ENCODE assay signal across 15 cellular contexts in the genomic region with DNA sequence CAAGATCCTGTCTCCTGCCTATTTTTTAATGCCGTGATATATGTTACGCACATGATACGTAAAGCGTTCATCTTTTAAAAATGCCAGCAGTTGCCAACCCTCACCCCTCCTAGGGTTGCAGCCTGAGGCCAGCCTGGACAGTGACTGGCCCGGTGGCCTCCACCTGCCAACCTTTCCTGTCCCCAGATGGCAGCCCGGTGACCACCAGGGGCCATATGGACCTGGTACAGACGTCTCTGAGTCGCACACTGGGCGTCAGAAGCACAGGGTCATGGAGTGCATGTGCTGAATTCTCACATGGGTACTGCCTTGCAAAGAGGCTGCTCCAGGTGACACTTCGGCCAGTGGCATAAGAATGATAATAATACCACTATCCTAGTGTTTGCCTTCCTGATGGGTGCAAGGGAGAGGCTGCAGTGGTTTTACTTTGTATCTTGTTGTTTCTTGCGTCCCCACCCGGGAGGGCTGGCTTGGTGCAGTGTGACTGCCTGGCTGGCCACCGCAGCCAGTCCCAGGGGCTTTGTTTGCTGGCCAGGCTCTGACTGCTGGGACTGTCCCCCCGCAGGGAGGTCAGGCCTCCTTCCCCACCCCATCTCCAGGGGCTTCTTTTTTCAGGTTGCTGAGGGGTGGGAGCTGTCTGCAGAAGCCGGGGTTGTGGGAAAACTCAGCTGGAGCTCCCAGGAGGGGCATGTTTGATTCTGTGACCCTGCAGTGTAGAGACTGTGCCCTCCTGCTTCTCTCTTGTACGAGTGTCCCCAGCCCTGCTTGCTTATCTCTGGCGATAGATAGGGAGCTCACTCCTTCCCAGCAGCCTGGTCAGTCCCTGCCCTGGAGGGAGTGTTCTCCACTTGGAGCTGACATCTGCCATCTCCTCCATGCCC.
"Had no signal": no experiment of that assay in that cellular context is flagged by ENCODE, and none has a peak within 500 bp of the region (broad histone marks: within the 10 kb centered on the region; RNA-seq: fewer than 3 reads in every experiment).

No MANE protein-coding gene starts in this region.

- H3K4me1 Mint-ChIP-seq: activated B cell treated with CpG ODN at 0.5 μM for 24 hours had no signal

- H3K36me3 ChIP-seq: gastrocnemius medialis, thoracic aorta had no signal

- H3K27ac Mint-ChIP-seq: activated B cell treated with CpG ODN at 0.5 μM for 24 hours had no signal

- H3K4me3 ChIP-seq: coronary artery, gastrocnemius medialis, mucosa of descending colon, thoracic aorta had no signal

- H3K4me3 Mint-ChIP-seq: activated B cell treated with CpG ODN at 0.5 μM for 24 hours; stimulated activated naive CD8-positive, alpha-beta T cell treated with anti-CD3 and anti-CD28 coated beads, Interleukin-15, amount 100 ng/mL, for 72 hours had no signal

- H3K9me3 Mint-ChIP-seq: activated B cell treated with CpG ODN at 0.5 μM for 24 hours; naive thymus-derived CD8-positive, alpha-beta T cell; stimulated activated naive CD8-positive, alpha-beta T cell treated with anti-CD3 and anti-CD28 coated beads, Interleukin-15, amount 100 ng/mL, for 72 hours had no signal

- H3K27me3 Mint-ChIP-seq: naive thymus-derived CD8-positive, alpha-beta T cell; stimulated activated naive CD8-positive, alpha-beta T cell treated with anti-CD3 and anti-CD28 coated beads, Interleukin-15, amount 100 ng/mL, for 72 hours had no signal

- H3K9me3 ChIP-seq: gastrocnemius medialis, mucosa of descending colon, thoracic aorta had no signal

- DNase-seq: activated B cell treated with CpG ODN at 0.5 μM for 24 hours; activated CD4-positive, alpha-beta T cell treated with anti-CD3 and anti-CD28 coated beads, Interleukin-2, amount 50 U/mL, for 1 hour; activated gamma-delta T cell treated with Interleukin-2 at 50 U/mL for 16 hours; activated T-cell treated with anti-CD3 and anti-CD28 coated beads, Interleukin-2, amount 50 U/mL, for 1 hour; effector CD8-positive, alpha-beta T cell; gastrocnemius medialis; kidney; mucosa of descending colon; stimulated activated CD4-positive, alpha-beta T cell treated with anti-CD3 and anti-CD28 coated beads, Interleukin-4, amount 100 ng/mL, for 4 hours; stimulated activated naive CD8-positive, alpha-beta T cell treated with anti-CD3 and anti-CD28 coated beads, Interleukin-15, amount 100 ng/mL, for 72 hours; T-helper 1 cell had no signal

- H3K27me3 ChIP-seq: gastrocnemius medialis had no signal

- H3K27ac ChIP-seq: coronary artery, epithelial cell of prostate, gastrocnemius medialis, thoracic aorta had no signal

- ATAC-seq: gastrocnemius medialis, mucosa of descending colon had no signal

- H3K4me1 ChIP-seq: gastrocnemius medialis had no signal

- H3K36me3 Mint-ChIP-seq: naive thymus-derived CD8-positive, alpha-beta T cell had no signal
